18 cellular contexts compared by ENCODE assay signal in the genomic region with DNA sequence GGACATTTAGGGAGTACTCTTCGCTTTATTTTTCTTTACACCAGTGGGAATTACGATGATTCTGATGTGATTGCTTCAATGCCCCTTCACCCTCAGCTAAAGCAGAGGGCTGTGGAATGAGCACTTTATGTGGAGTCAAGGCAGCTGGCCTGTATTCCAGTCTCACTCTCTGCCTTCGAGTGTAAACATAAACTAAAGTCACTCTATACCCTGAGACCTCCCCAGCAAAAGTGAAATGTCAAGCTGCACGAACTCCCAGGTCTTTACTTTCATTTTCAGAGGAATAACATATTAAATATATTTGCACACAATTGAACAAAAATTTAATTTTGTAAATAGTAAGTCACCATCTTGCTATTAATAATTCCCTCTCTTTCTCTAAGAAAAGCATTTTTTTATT.
DNase-seq lines count a peak whose midpoint lies in the region; ATAC-seq and TF ChIP-seq lines count a peak whose summit lies in the region.
"Had no signal": no experiment of that assay in that cellular context is flagged by ENCODE, and none has a peak within 500 bp of the region (broad histone marks: within the 10 kb centered on the region; RNA-seq: fewer than 3 reads in every experiment).

No MANE protein-coding gene starts in this region.

- H3K4me2 ChIP-seq in SK-N-SH (0 out of 2 replicates have a peak overlapping the region, but pooled peaks have one; percentile 38), SU-DHL-6 (ENCODE audit: low read depth, low read length, poor library complexity, severe bottlenecking) (peak overlapping the region; percentile 57)

- no peaks in the 10 kb centered on the region for H3F3A ChIP-seq in SK-N-SH (replicated peaks; ENCODE audit: insufficient read depth)
- no peaks in the 10 kb centered on the region for H3F3A ChIP-seq in SU-DHL-6 (ENCODE audit: insufficient read depth)

- no peaks in the 10 kb centered on the region for H3K4me1 ChIP-seq in SK-N-SH (ENCODE audit: control insufficient read depth in 1 of 2, insufficient read depth in 2 of 2, low read depth in 1 of 2, low read length in 1 of 2)
- no peaks in the 10 kb centered on the region for H3K4me1 ChIP-seq in lower lobe of right lung
- H3K4me1 ChIP-seq in SJCRH30: no peaks in the 10 kb centered on the region

- TF ChIP-seq EP300 in SK-N-SH (IDR thresholded peaks at IDR 0.05; ENCODE audit: borderline replicate concordance in 1 of 2, low read depth in 1 of 2, low read length in 1 of 2): no peak

- POLR2A ChIA-PET in SK-N-SH (lab: Yijun Ruan, JAX): no interaction called here

- H3K27ac Mint-ChIP-seq in CD14-positive monocyte: no peak overlapping the region
- H3K27ac Mint-ChIP-seq: CD8-positive, alpha-beta memory T cell had no signal

- ATAC-seq in SK-N-SH treated with all-trans-retinoic acid at 6 μM for 48 hours: no peak
- peak; percentile 55 for ATAC-seq in HG02885 (IDR thresholded peaks at IDR 0.05; ENCODE audit: poor library complexity, unreplicated experiment)
- ATAC-seq in lower lobe of right lung: no peak
- ATAC-seq: HCT116, Panc1 had no signal

- TF ChIP-seq CTCF in SK-N-SH (IDR thresholded peaks at IDR 0.05): no peak
- TF ChIP-seq CTCF in SU-DHL-6 (IDR thresholded peaks at IDR 0.05; ENCODE audit: insufficient read depth, low read length, poor library complexity, severe bottlenecking): no peak
- TF ChIP-seq CTCF in lower lobe of right lung (IDR thresholded peaks at IDR 0.05): no peak
- TF ChIP-seq CTCF in CD14-positive monocyte (IDR thresholded peaks at IDR 0.05): no peak

- H3K36me3 ChIP-seq in SK-N-SH (replicated peaks in 1 of 2; ENCODE audit: control insufficient read depth in 1 of 2, insufficient read depth in 2 of 2, low read length in 1 of 2) (no peaks in the 10 kb centered on the region), SU-DHL-6 (ENCODE audit: low read length) (no peaks in the 10 kb centered on the region), lower lobe of right lung (no peaks in the 10 kb centered on the region), SJCRH30 (no peaks in the 10 kb centered on the region)

- CTCF ChIA-PET in SK-N-SH (lab: Yijun Ruan, JAX): interaction anchor here (0.7 to 1.2 kb wide), 2 partner anchors 58 to 418 kb away, joined by 3 read pairs; no protein-coding TSS in a partner anchor

- H3K9ac ChIP-seq in SK-N-SH: no peak overlapping the region
- H3K9ac ChIP-seq in SU-DHL-6 (ENCODE audit: low read length): no peak overlapping the region
- H3K9ac ChIP-seq: GM23248 had no signal

- intact Hi-C loops in lower lobe of right lung (cut with DNase I): no loop called here
- intact Hi-C loops in CD14-positive monocyte (cut with micrococcal nuclease): no loop called here

- DNase-seq in SK-N-SH: no peak
- DNase-seq in lower lobe of right lung: no peak
- no peak for DNase-seq in activated effector memory CD4-positive, alpha-beta T cell treated with anti-CD3 and anti-CD28 coated beads, Interleukin-2, amount 50 U/mL, for 16 hours
- no peak for DNase-seq in SJCRH30
- no peak for DNase-seq in CD14-positive monocyte (ENCODE audit: low spot score)
- DNase-seq: CD8-positive, alpha-beta memory T cell; GDM1; GM23248; Kasumi-1; NCI-H187; NCI-H446 had no signal

- H3K9me2 ChIP-seq in SK-N-SH (no peaks in the 10 kb centered on the region), SU-DHL-6 (replicated peaks; ENCODE audit: insufficient read depth, low read length) (no peaks in the 10 kb centered on the region)

- H2AFZ ChIP-seq in SK-N-SH (ENCODE audit: low read depth) (0 out of 2 replicates have a peak overlapping the region, but pooled peaks have one; percentile 36), SU-DHL-6 (ENCODE audit: low read depth, low read length, severe bottlenecking) (peak overlapping the region; percentile 8)
- H2AFZ ChIP-seq: GM23248 had no signal

- H3K9me3 ChIP-seq in SK-N-SH (no peaks in the 10 kb centered on the region), SU-DHL-6 (ENCODE audit: insufficient read depth, low read length) (no peaks in the 10 kb centered on the region), lower lobe of right lung (no peaks in the 10 kb centered on the region), SJCRH30 (replicated peaks) (no peaks in the 10 kb centered on the region)

- no peak overlapping the region for H3K4me3 Mint-ChIP-seq in CD14-positive monocyte
- H3K4me3 Mint-ChIP-seq: CD8-positive, alpha-beta memory T cell; IgD-negative memory B cell had no signal

- WGBS in SK-N-SH (ENCODE audit: low lambda C conversion rate): 59% methylated on average over 4 of the region's 4 CpGs

- H3K27me3 ChIP-seq in SK-N-SH (ENCODE audit: insufficient read depth): no peaks in the 10 kb centered on the region
- H3K27me3 ChIP-seq in SU-DHL-6 (ENCODE audit: low read length): no peaks in the 10 kb centered on the region
- no peaks in the 10 kb centered on the region for H3K27me3 ChIP-seq in lower lobe of right lung (ENCODE audit: low read depth)
- H3K27me3 ChIP-seq in SJCRH30: no peaks in the 10 kb centered on the region

- no peaks in the 10 kb centered on the region for H3K79me2 ChIP-seq in SK-N-SH (ENCODE audit: insufficient read depth)
- H3K79me2 ChIP-seq in SU-DHL-6 (ENCODE audit: insufficient read depth, low read length): no peaks in the 10 kb centered on the region

- no peaks in the 10 kb centered on the region for H3K36me3 Mint-ChIP-seq in CD14-positive monocyte
- H3K36me3 Mint-ChIP-seq: CD8-positive, alpha-beta memory T cell; IgD-negative memory B cell had no signal

- H3K4me1 Mint-ChIP-seq in CD14-positive monocyte: peaks cover 5% of the 10 kb centered on the region
- H3K4me1 Mint-ChIP-seq: CD8-positive, alpha-beta memory T cell had no signal

- no peak for TF ChIP-seq RAD21 in SK-N-SH (IDR thresholded peaks at IDR 0.05; ENCODE audit: low read length)

- H3K27me3 Mint-ChIP-seq in CD14-positive monocyte (ENCODE audit: low read depth in 3 of 3): no peaks in the 10 kb centered on the region
- H3K27me3 Mint-ChIP-seq: IgD-negative memory B cell had no signal

- H3K4me3 ChIP-seq in SK-N-SH (ENCODE audit: low read depth in 2 of 2, low read length in 1 of 2) (peak overlapping the region in 1 of 2 experiments; percentile 0; a peak in 1 of 4 replicates), SU-DHL-6 (ENCODE audit: insufficient read depth, low read length, poor library complexity, severe bottlenecking) (peak overlapping the region; percentile 16), lower lobe of right lung (peak overlapping the region; percentile 6), SJCRH30 (no peak overlapping the region)
- H3K4me3 ChIP-seq: GM23248 had no signal

- H4K20me1 ChIP-seq in SK-N-SH (ENCODE audit: insufficient read depth) (no peaks in the 10 kb centered on the region), SU-DHL-6 (ENCODE audit: low read depth, low read length) (no peaks in the 10 kb centered on the region)

- H3K27ac ChIP-seq in SK-N-SH (ENCODE audit: low read depth in 2 of 2, low read length in 1 of 2) (no peak overlapping the region), SU-DHL-6 (ENCODE audit: low read depth, low read length) (no peak overlapping the region), lower lobe of right lung (no peak overlapping the region), SJCRH30 (no peak overlapping the region)
- H3K27ac ChIP-seq: 22Rv1, GM23248 had no signal

- H3K9me3 Mint-ChIP-seq in CD14-positive monocyte: no peaks in the 10 kb centered on the region
- H3K9me3 Mint-ChIP-seq: CD8-positive, alpha-beta memory T cell had no signal

TF ChIP-seq in SK-N-SH, 30 proteins besides CTCF, POLR2A, EP300 and RAD21 (continues in another document):
- no peak for TF ChIP-seq YY1 (IDR thresholded peaks at IDR 0.05; ENCODE audit: low read depth)
- TF ChIP-seq NRF1 (IDR thresholded peaks at IDR 0.05; ENCODE audit: low read depth, low read length): no peak
- no peak for TF ChIP-seq FOSL2 (IDR thresholded peaks at IDR 0.05; ENCODE audit: borderline replicate concordance, low read depth)
- TF ChIP-seq, protein P1, sequence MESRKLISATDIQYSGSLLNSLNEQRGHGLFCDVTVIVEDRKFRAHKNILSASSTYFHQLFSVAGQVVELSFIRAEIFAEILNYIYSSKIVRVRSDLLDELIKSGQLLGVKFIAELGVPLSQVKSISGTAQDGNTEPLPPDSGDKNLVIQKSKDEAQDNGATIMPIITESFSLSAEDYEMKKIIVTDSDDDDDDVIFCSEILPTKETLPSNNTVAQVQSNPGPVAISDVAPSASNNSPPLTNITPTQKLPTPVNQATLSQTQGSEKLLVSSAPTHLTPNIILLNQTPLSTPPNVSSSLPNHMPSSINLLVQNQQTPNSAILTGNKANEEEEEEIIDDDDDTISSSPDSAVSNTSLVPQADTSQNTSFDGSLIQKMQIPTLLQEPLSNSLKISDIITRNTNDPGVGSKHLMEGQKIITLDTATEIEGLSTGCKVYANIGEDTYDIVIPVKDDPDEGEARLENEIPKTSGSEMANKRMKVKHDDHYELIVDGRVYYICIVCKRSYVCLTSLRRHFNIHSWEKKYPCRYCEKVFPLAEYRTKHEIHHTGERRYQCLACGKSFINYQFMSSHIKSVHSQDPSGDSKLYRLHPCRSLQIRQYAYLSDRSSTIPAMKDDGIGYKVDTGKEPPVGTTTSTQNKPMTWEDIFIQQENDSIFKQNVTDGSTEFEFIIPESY (IDR thresholded peaks at IDR 0.05; ENCODE audit: borderline replicate concordance, low read depth): no peak
- TF ChIP-seq NFIC (IDR thresholded peaks at IDR 0.05; ENCODE audit: borderline replicate concordance): no peak
- no peak for TF ChIP-seq POLR2AphosphoS5 (IDR thresholded peaks at IDR 0.05; ENCODE audit: low read depth, low read length)

TF ChIP-seq in SK-N-SH treated with all-trans-retinoic acid at 6 μM for 48 hours, 23 proteins besides CTCF, POLR2A, EP300 and RAD21 (continues in another document):
- TF ChIP-seq BACH2 (CRISPR knock-in tag; IDR thresholded peaks at IDR 0.05; ENCODE audit: borderline replicate concordance) (no peak), ZFP30 (CRISPR knock-in tag; IDR thresholded peaks at IDR 0.05) (no peak)
- TF ChIP-seq, protein P2, sequence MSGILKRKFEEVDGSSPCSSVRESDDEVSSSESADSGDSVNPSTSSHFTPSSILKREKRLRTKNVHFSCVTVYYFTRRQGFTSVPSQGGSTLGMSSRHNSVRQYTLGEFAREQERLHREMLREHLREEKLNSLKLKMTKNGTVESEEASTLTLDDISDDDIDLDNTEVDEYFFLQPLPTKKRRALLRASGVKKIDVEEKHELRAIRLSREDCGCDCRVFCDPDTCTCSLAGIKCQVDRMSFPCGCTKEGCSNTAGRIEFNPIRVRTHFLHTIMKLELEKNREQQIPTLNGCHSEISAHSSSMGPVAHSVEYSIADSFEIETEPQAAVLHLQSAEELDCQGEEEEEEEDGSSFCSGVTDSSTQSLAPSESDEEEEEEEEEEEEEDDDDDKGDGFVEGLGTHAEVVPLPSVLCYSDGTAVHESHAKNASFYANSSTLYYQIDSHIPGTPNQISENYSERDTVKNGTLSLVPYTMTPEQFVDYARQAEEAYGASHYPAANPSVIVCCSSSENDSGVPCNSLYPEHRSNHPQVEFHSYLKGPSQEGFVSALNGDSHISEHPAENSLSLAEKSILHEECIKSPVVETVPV (CRISPR knock-in tag; IDR thresholded peaks at IDR 0.05): no peak
